ENCODE assay signal across 9 cellular contexts in genomic region chr1:1910033-1910465, GRCh38. TPM values are rescaled to one million over a fixed set of nuclear protein-coding genes. Genes with fewer than 3 reads are reported as not detected.
DNase-seq lines count a peak whose midpoint lies in the region; ATAC-seq and TF ChIP-seq lines count a peak whose summit lies in the region.
"Had no signal": no experiment of that assay in that cellular context is flagged by ENCODE, and none has a peak within 500 bp of the region (broad histone marks: within the 10 kb centered on the region; RNA-seq: fewer than 3 reads in every experiment).

No MANE protein-coding gene starts in this region.

- CTCF ChIA-PET in activated CD8-positive, alpha-beta memory T cell treated with anti-CD3 and anti-CD28 coated beads, Interleukin-2, amount 10 ng/mL, durations not matched to agents 7 days and 5 days (lab: Charles Lee) = interaction anchor here (1.1 to 2.8 kb wide), 6 partner anchors 10 to 281 kb away, joined by 3 to 14 read pairs (median 4); partner anchors contain the start of gene TMEM52

- no peaks in the 10 kb centered on the region for H3K27me3 Mint-ChIP-seq in activated CD8-positive, alpha-beta memory T cell treated with anti-CD3 and anti-CD28 coated beads, Interleukin-2, amount 10 ng/mL, durations not matched to agents 7 days and 5 days
- H3K27me3 Mint-ChIP-seq in activated naive CD8-positive, alpha-beta T cell treated with anti-CD3 and anti-CD28 coated beads, Interleukin-2, amount 10 ng/mL, durations not matched to agents 7 days and 5 days = peaks cover 4% of the 10 kb centered on the region

- H3K4me3 Mint-ChIP-seq in activated CD8-positive, alpha-beta memory T cell treated with anti-CD3 and anti-CD28 coated beads, Interleukin-2, amount 10 ng/mL, durations not matched to agents 7 days and 5 days = peak overlapping the region; percentile 73
- peak overlapping the region; percentile 70 for H3K4me3 Mint-ChIP-seq in activated naive CD8-positive, alpha-beta T cell treated with anti-CD3 and anti-CD28 coated beads, Interleukin-2, amount 10 ng/mL, durations not matched to agents 7 days and 5 days

- H3K4me3 ChIP-seq in suprapubic skin = peak overlapping the region; percentile 72

- WGBS in suprapubic skin = 89% methylated on average over 6 of the region's 6 CpGs

- no peak for TF ChIP-seq EP300 in suprapubic skin (IDR thresholded peaks at IDR 0.05)

- H3K4me1 Mint-ChIP-seq in activated CD8-positive, alpha-beta memory T cell treated with anti-CD3 and anti-CD28 coated beads, Interleukin-2, amount 10 ng/mL, durations not matched to agents 7 days and 5 days = peaks cover 15% of the 10 kb centered on the region
- peaks cover 12% of the 10 kb centered on the region for H3K4me1 Mint-ChIP-seq in activated naive CD8-positive, alpha-beta T cell treated with anti-CD3 and anti-CD28 coated beads, Interleukin-2, amount 10 ng/mL, durations not matched to agents 7 days and 5 days

- H3K9me3 ChIP-seq in suprapubic skin = no peaks in the 10 kb centered on the region
- H3K9me3 ChIP-seq: adrenal gland had no signal

- H3K27ac Mint-ChIP-seq in activated CD8-positive, alpha-beta memory T cell treated with anti-CD3 and anti-CD28 coated beads, Interleukin-2, amount 10 ng/mL, durations not matched to agents 7 days and 5 days = peak overlapping the region; percentile 48
- H3K27ac Mint-ChIP-seq in activated naive CD8-positive, alpha-beta T cell treated with anti-CD3 and anti-CD28 coated beads, Interleukin-2, amount 10 ng/mL, durations not matched to agents 7 days and 5 days = peak overlapping the region; percentile 77

- H3K36me3 Mint-ChIP-seq in activated CD8-positive, alpha-beta memory T cell treated with anti-CD3 and anti-CD28 coated beads, Interleukin-2, amount 10 ng/mL, durations not matched to agents 7 days and 5 days = no peaks in the 10 kb centered on the region
- no peaks in the 10 kb centered on the region for H3K36me3 Mint-ChIP-seq in activated naive CD8-positive, alpha-beta T cell treated with anti-CD3 and anti-CD28 coated beads, Interleukin-2, amount 10 ng/mL, durations not matched to agents 7 days and 5 days

- POLR2A ChIA-PET in activated naive CD8-positive, alpha-beta T cell treated with anti-CD3 and anti-CD28 coated beads, Interleukin-2, amount 10 ng/mL, durations not matched to agents 7 days and 5 days (lab: Charles Lee) = interaction anchor here (0.7 to 1.7 kb wide), 3 partner anchors 12 to 186 kb away, joined by 3 to 7 read pairs (median 5); partner anchors contain the start of gene CDK11A

- ATAC-seq in activated CD8-positive, alpha-beta memory T cell treated with anti-CD3 and anti-CD28 coated beads, Interleukin-2, amount 10 ng/mL, durations not matched to agents 7 days and 5 days = no peak
- no peak for ATAC-seq in activated naive CD8-positive, alpha-beta T cell treated with anti-CD3 and anti-CD28 coated beads, Interleukin-2, amount 10 ng/mL, durations not matched to agents 7 days and 5 days (ENCODE audit: low read depth)
- ATAC-seq in HG03025 (IDR thresholded peaks at IDR 0.05; ENCODE audit: low FRiP score, unreplicated experiment) = no peak

- DNase-seq in activated CD8-positive, alpha-beta memory T cell treated with anti-CD3 and anti-CD28 coated beads, Interleukin-2, amount 10 ng/mL, durations not matched to agents 7 days and 5 days = no peak
- no peak for DNase-seq in activated CD8-positive, alpha-beta memory T cell treated with anti-CD3 and anti-CD28 coated beads, Interleukin-2, amount 50 U/mL, for 4 hours
- no peak for DNase-seq in activated naive CD8-positive, alpha-beta T cell treated with anti-CD3 and anti-CD28 coated beads, Interleukin-2, amount 10 ng/mL, durations not matched to agents 7 days and 5 days
- DNase-seq in islet precursor cell = peak; percentile 48
- no peak for DNase-seq in suprapubic skin (ENCODE audit: low spot score in 2 of 2)
- no peak for DNase-seq in putamen (ENCODE audit: low spot score)
- no peak for DNase-seq in GOT3 (lab: John Stamatoyannopoulos, UW)

- peaks cover 42% of the 10 kb centered on the region for H3K4me1 ChIP-seq in suprapubic skin

- H3K27me3 ChIP-seq in suprapubic skin = no peaks in the 10 kb centered on the region
- H3K27me3 ChIP-seq: adrenal gland had no signal

- H3K9me3 Mint-ChIP-seq in activated CD8-positive, alpha-beta memory T cell treated with anti-CD3 and anti-CD28 coated beads, Interleukin-2, amount 10 ng/mL, durations not matched to agents 7 days and 5 days (ENCODE audit: low read depth) = no peaks in the 10 kb centered on the region
- no peaks in the 10 kb centered on the region for H3K9me3 Mint-ChIP-seq in activated naive CD8-positive, alpha-beta T cell treated with anti-CD3 and anti-CD28 coated beads, Interleukin-2, amount 10 ng/mL, durations not matched to agents 7 days and 5 days

- no peak for TF ChIP-seq CTCF in suprapubic skin (IDR thresholded peaks at IDR 0.05)

- no peak for TF ChIP-seq POLR2A in suprapubic skin (IDR thresholded peaks at IDR 0.05)

- no peaks in the 10 kb centered on the region for H3K36me3 ChIP-seq in suprapubic skin
- H3K36me3 ChIP-seq: adrenal gland had no signal

- H3K27ac ChIP-seq in suprapubic skin = no peak overlapping the region

RNA-seq across cellular contexts. Expression of gene CALML6, which starts 5.0 kb away (rescaled TPM):
- total RNA-seq in activated CD8-positive, alpha-beta memory T cell treated with anti-CD3 and anti-CD28 coated beads, Interleukin-2, amount 10 ng/mL, durations not matched to agents 7 days and 5 days = under 1 TPM in 1 of 2 experiments, not detected in 1; 0.45 TPM
- under 1 TPM in 1 of 2 experiments, not detected in 1; 0.82 TPM for total RNA-seq in activated naive CD8-positive, alpha-beta T cell treated with anti-CD3 and anti-CD28 coated beads, Interleukin-2, amount 10 ng/mL, durations not matched to agents 7 days and 5 days
- 1 to 10 TPM in 1 of 4 donors, under 1 TPM in 2, not detected in 1; 0.30 to 3.3 (median 0.81) TPM for total RNA-seq in suprapubic skin

RNA-seq across cellular contexts. Expression of gene TMEM52, which starts 9.0 kb away (rescaled TPM):
- not detected for total RNA-seq in activated CD8-positive, alpha-beta memory T cell treated with anti-CD3 and anti-CD28 coated beads, Interleukin-2, amount 10 ng/mL, durations not matched to agents 7 days and 5 days
- not detected for total RNA-seq in activated naive CD8-positive, alpha-beta T cell treated with anti-CD3 and anti-CD28 coated beads, Interleukin-2, amount 10 ng/mL, durations not matched to agents 7 days and 5 days
- total RNA-seq in suprapubic skin = 1 to 10 TPM; 2.2 to 6.0 (median 4.5) TPM

RNA-seq across cellular contexts. Expression of gene GNB1, which starts 19.2 kb away (rescaled TPM):
- 100 to 1,000 TPM; 426 to 473 TPM for total RNA-seq in activated CD8-positive, alpha-beta memory T cell treated with anti-CD3 and anti-CD28 coated beads, Interleukin-2, amount 10 ng/mL, durations not matched to agents 7 days and 5 days
- total RNA-seq in activated naive CD8-positive, alpha-beta T cell treated with anti-CD3 and anti-CD28 coated beads, Interleukin-2, amount 10 ng/mL, durations not matched to agents 7 days and 5 days = 100 to 1,000 TPM; 353 to 372 TPM
- 100 to 1,000 TPM; 121 to 159 (median 153) TPM for total RNA-seq in suprapubic skin
